Comparison of ENCODE assay signal across 1 cellular context in the genomic region with DNA sequence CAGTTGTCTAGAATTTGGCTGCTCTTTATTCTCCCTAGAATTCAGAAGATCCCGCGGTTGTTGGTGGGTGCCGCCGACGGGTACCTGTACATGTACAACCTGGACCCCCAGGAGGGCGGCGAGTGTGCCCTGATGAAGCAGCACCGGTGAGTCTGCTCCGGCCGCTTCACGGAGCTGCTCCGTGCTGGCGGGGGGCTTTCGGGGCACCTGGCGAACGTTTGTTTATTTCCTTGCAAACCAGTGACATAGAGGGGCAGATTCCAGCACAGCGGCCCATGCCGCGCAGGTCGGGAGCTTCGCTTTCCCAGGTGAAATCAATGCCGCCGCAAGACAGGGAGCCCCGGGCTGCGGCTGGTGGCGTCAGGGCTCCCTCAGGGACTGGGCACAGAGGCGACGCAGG.
TF ChIP-seq lines count a peak whose summit lies in the region.

No MANE protein-coding gene starts in this region.

TF ChIP-seq in K562, 482 proteins besides CTCF, POLR2A, EP300 and RAD21:
- no peak for TF ChIP-seq HNRNPK (IDR thresholded peaks at IDR 0.05; ENCODE audit: low read depth, low read length, poor library complexity, severe bottlenecking)
- TF ChIP-seq POLR2G (IDR thresholded peaks at IDR 0.05; ENCODE audit: low read depth, low read length): peak; percentile 28; the same call in 1 of the 2 replicates
